In the genomic region with DNA sequence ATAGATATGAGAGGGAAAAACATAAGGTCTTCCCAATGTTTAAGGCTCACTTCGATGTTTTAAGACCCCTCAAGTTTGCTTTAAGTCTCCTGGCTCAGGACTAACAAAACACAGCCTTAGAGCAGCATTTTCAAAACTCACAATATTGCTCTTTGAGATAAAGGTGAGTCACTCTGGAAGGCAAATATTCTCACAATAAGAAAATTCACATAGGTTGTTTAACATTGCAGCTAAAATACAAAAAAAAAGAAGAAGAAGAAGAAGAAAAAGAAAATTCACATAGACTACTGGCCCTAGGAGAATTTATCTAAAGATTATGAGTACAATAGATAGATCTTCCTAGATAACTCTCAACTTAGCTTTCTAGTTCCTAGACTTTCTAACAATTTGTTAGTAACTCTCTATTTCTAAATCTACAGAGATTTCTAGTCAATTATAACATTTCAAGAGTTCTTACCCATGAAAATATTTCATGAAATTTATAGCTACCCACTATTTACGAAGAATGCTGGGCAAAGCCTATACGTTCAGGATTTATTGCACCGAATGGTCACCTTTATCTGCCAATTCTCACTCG, we compare ENCODE assay signal across 27 cellular contexts. TPM values are rescaled to one million over a fixed set of nuclear protein-coding genes. Genes with fewer than 3 reads are reported as not detected.
"Had no signal": no experiment of that assay in that cellular context is flagged by ENCODE, and none has a peak within 500 bp of the region (broad histone marks: within the 10 kb centered on the region; RNA-seq: fewer than 3 reads in every experiment).

No MANE protein-coding gene starts in this region.

- FAIRE-seq: endothelial cell of umbilical vein, frontal cortex had no signal

- H3K4me2 ChIP-seq: hepatocyte had no signal

- H3K4me1 Mint-ChIP-seq: mesothelial cell of epicardium had no signal

- H3K36me3 ChIP-seq: gastroesophageal sphincter, left lung, lower lobe of right lung had no signal

- H3K79me2 ChIP-seq: hepatocyte had no signal

- H3K4me1 ChIP-seq: foreskin keratinocyte, gastroesophageal sphincter, left lung, lower lobe of right lung had no signal

- H3K4me3 ChIP-seq: coronary artery, dorsolateral prefrontal cortex, esophagus muscularis mucosa, gastroesophageal sphincter, heart left ventricle, hepatocyte, left lung, lower lobe of right lung, mucosa of descending colon had no signal

- H3K9me3 ChIP-seq: esophagus muscularis mucosa, gastroesophageal sphincter, heart left ventricle, left lung, lower lobe of right lung, mucosa of descending colon had no signal

- H3K36me3 Mint-ChIP-seq: mesothelial cell of epicardium had no signal

- H3K27ac Mint-ChIP-seq: immature natural killer cell, mesothelial cell of epicardium, naive B cell had no signal

- H3K27me3 ChIP-seq: dorsolateral prefrontal cortex, esophagus muscularis mucosa, foreskin keratinocyte, gastroesophageal sphincter, heart left ventricle, hepatocyte, left lung had no signal

- ATAC-seq: gastroesophageal sphincter, heart left ventricle, left cardiac atrium, left lung, left ventricle myocardium superior, lower lobe of right lung had no signal

- H3K4me3 Mint-ChIP-seq: immature natural killer cell, mesothelial cell of epicardium, naive B cell had no signal

- H3K9me3 Mint-ChIP-seq: immature natural killer cell, mesothelial cell of epicardium, naive B cell had no signal

- DNase-seq: dermis blood vessel endothelial cell; dorsolateral prefrontal cortex; effector CD4-positive, alpha-beta T cell; effector memory CD4-positive, alpha-beta T cell; foreskin keratinocyte; heart left ventricle; hypothalamus; immature natural killer cell; islet precursor cell; left cardiac atrium; left lung; left ventricle myocardium superior; lower lobe of right lung; mesenchymal stem cell; mucosa of descending colon; naive B cell had no signal

- H3K27ac ChIP-seq: coronary artery, dorsolateral prefrontal cortex, esophagus muscularis mucosa, foreskin keratinocyte, gastroesophageal sphincter, heart left ventricle, hepatocyte, left lung, lower lobe of right lung had no signal

- H2AFZ ChIP-seq: hepatocyte had no signal

RNA-seq across cellular contexts. Expression of a gene that starts 22.5 kb away (rescaled TPM):
- total RNA-seq: epithelial cell of proximal tubule, foreskin keratinocyte, hepatocyte, kidney epithelial cell, lung microvascular endothelial cell, myocyte had no signal
- polyA plus RNA-seq: foreskin keratinocyte had no signal
